11 cellular contexts compared by ENCODE assay signal in genomic region chr5:135242021-135242480, GRCh38.
A peak's percentile ranks its signal among the peaks of the same experiment; 100 is the strongest.
DNase-seq lines count a peak whose midpoint lies in the region; ATAC-seq and TF ChIP-seq lines count a peak whose summit lies in the region.
"Had no signal": no experiment of that assay in that cellular context is flagged by ENCODE, and none has a peak within 500 bp of the region (broad histone marks: within the 10 kb centered on the region; RNA-seq: fewer than 3 reads in every experiment).

No MANE protein-coding gene starts in this region.

- peaks cover 2% of the 10 kb centered on the region for H3K4me1 Mint-ChIP-seq in T-helper 17 cell

- H3K36me3 ChIP-seq in GM23248 (ENCODE audit: low read depth) (no peaks in the 10 kb centered on the region), WERI-Rb-1 (no peaks in the 10 kb centered on the region), stomach (no peaks in the 10 kb centered on the region), Karpas-422 (ENCODE audit: insufficient read depth, low read length) (no peaks in the 10 kb centered on the region)

- H4K20me1 ChIP-seq in GM23248 (ENCODE audit: insufficient read depth) (no peaks in the 10 kb centered on the region), Karpas-422 (ENCODE audit: insufficient read depth, low read depth, low read length) (peaks cover 15% of the 10 kb centered on the region; the same call in 1 of the 2 replicates)

- in situ Hi-C loops in GM23248 (cut with MboI): no loop called here

- no peak for ATAC-seq in T-helper 17 cell
- no peak for ATAC-seq in HG02885 (IDR thresholded peaks at IDR 0.05; ENCODE audit: poor library complexity, unreplicated experiment)

- peaks cover 17% of the 10 kb centered on the region for H3K27me3 Mint-ChIP-seq in T-helper 17 cell

- no peak overlapping the region for H3K27ac Mint-ChIP-seq in T-helper 17 cell

- peak overlapping the region; percentile 40 for H3K27ac ChIP-seq in GM23248
- no peak overlapping the region for H3K27ac ChIP-seq in WERI-Rb-1
- peak overlapping the region in 3 of 5 donors; percentile 78 to 88 (median 85) for H3K27ac ChIP-seq in stomach
- no peak overlapping the region for H3K27ac ChIP-seq in Karpas-422 (ENCODE audit: low read length)

- H3F3A ChIP-seq in GM23248 (ENCODE audit: insufficient read depth): peaks cover 36% of the 10 kb centered on the region

- intact Hi-C loops in stomach (cut with DNase I; ENCODE audit: low total_unique reads): no loop called here

- no peaks in the 10 kb centered on the region for H3K27me3 ChIP-seq in GM23248 (replicated peaks; ENCODE audit: insufficient read depth)
- no peaks in the 10 kb centered on the region for H3K27me3 ChIP-seq in WERI-Rb-1 (ENCODE audit: insufficient read depth, low read depth, severe bottlenecking)
- H3K27me3 ChIP-seq in stomach: no peaks in the 10 kb centered on the region
- H3K27me3 ChIP-seq in Karpas-422 (ENCODE audit: low read length): no peaks in the 10 kb centered on the region

- no peak for TF ChIP-seq EP300 in stomach (IDR thresholded peaks at IDR 0.05)

- WGBS in GM23248 (ENCODE audit: low coverage in 1 of 2, low lambda C conversion rate in 2 of 2, missing lambda C conversion rate in 2 of 2), 2 experiments: 54 to 55% methylated on average over 6 of the region's 6 CpGs
- 61 to 79% (median 75%) methylated on average over 6 of the region's 6 CpGs for WGBS in stomach, 5 donors

- H3K9ac ChIP-seq in GM23248 (no peak overlapping the region), Karpas-422 (ENCODE audit: low read length) (no peak overlapping the region)

- H2AFZ ChIP-seq in GM23248 (no peak overlapping the region), Karpas-422 (ENCODE audit: low read length) (no peak overlapping the region)

- H3K4me2 ChIP-seq in GM23248 (ENCODE audit: unreplicated experiment) (peak overlapping the region; percentile 35), Karpas-422 (ENCODE audit: low read depth, low read length, poor library complexity, severe bottlenecking) (no peak overlapping the region)

- H3K79me2 ChIP-seq in GM23248 (ENCODE audit: insufficient read depth) (no peaks in the 10 kb centered on the region), Karpas-422 (ENCODE audit: low read length) (no peaks in the 10 kb centered on the region)

- no peaks in the 10 kb centered on the region for H3K9me3 ChIP-seq in GM23248 (ENCODE audit: low read depth)
- H3K9me3 ChIP-seq in WERI-Rb-1 (ENCODE audit: severe bottlenecking): no peaks in the 10 kb centered on the region
- H3K9me3 ChIP-seq in stomach: no peaks in the 10 kb centered on the region
- H3K9me3 ChIP-seq in T-helper 17 cell (ENCODE audit: control insufficient read depth, low read length, poor library complexity, severe bottlenecking): no peaks in the 10 kb centered on the region
- H3K9me3 ChIP-seq in Karpas-422 (ENCODE audit: low read length): no peaks in the 10 kb centered on the region

- TF ChIP-seq CTCF in WERI-Rb-1 (IDR thresholded peaks at IDR 0.05; ENCODE audit: low read depth, low read length) (no peak), stomach (IDR thresholded peaks at IDR 0.05) (no peak)

- H3K4me3 Mint-ChIP-seq in T-helper 17 cell: no peak overlapping the region

- no peak for TF ChIP-seq POLR2A in stomach (IDR thresholded peaks at IDR 0.05)

- H3K4me1 ChIP-seq in GM23248 (ENCODE audit: insufficient read depth) (peaks cover 46% of the 10 kb centered on the region), stomach (peaks cover 36 to 97% (median 73%) of the 10 kb centered on the region in 4 donors), Karpas-422 (ENCODE audit: low read length) (0 out of 2 replicates have a peak, but pooled peaks cover 3% of the 10 kb centered on the region)

- no peaks in the 10 kb centered on the region for H3K9me2 ChIP-seq in GM23248 (ENCODE audit: insufficient read depth)
- H3K9me2 ChIP-seq in Karpas-422 (replicated peaks; ENCODE audit: insufficient read depth, low read length): no peaks in the 10 kb centered on the region

- DNase-seq in GM23248: peak; percentile 72
- peak; percentile 2 for DNase-seq in WERI-Rb-1
- DNase-seq in glomerular visceral epithelial cell (ENCODE audit: extremely low spot score): peak; percentile 88
- peak; percentile 5 for DNase-seq in stomach
- DNase-seq in T-helper 17 cell: no peak
- no peak for DNase-seq in Karpas-422
- no peak for DNase-seq in SHP77 treated with DMSO at 0.1 percent for 48 hours (lab: John Stamatoyannopoulos, UW)
- DNase-seq: glutamatergic neuron, NCI-H2081 treated with DMSO at 0.1 percent for 48 hours, T-helper 1 cell had no signal

- no peaks in the 10 kb centered on the region for H3K36me3 Mint-ChIP-seq in T-helper 17 cell (ENCODE audit: low read depth)

- H3K4me3 ChIP-seq in GM23248: no peak overlapping the region
- H3K4me3 ChIP-seq in WERI-Rb-1 (ENCODE audit: low read depth, low read length): no peak overlapping the region
- no peak overlapping the region for H3K4me3 ChIP-seq in stomach
- H3K4me3 ChIP-seq in Karpas-422 (ENCODE audit: low read length): no peak overlapping the region

Comparison
In these comparisons a context has a peak if more than half of its experiments do, and no peak if none do; other contexts are left out.
1. DNase-seq: peak in GM23248 (single experiment), WERI-Rb-1 (single experiment), glomerular visceral epithelial cell (single experiment) and stomach (single experiment); none in T-helper 17 cell (0 of 3), Karpas-422 (single experiment) and SHP77 treated with DMSO at 0.1 percent for 48 hours (single experiment).
2. H3K27ac ChIP-seq: peak in GM23248 (single experiment) and stomach (3 of 5); none in WERI-Rb-1 (single experiment) and Karpas-422 (single experiment).